ENCODE assay signal across 10 cellular contexts in the genomic region with DNA sequence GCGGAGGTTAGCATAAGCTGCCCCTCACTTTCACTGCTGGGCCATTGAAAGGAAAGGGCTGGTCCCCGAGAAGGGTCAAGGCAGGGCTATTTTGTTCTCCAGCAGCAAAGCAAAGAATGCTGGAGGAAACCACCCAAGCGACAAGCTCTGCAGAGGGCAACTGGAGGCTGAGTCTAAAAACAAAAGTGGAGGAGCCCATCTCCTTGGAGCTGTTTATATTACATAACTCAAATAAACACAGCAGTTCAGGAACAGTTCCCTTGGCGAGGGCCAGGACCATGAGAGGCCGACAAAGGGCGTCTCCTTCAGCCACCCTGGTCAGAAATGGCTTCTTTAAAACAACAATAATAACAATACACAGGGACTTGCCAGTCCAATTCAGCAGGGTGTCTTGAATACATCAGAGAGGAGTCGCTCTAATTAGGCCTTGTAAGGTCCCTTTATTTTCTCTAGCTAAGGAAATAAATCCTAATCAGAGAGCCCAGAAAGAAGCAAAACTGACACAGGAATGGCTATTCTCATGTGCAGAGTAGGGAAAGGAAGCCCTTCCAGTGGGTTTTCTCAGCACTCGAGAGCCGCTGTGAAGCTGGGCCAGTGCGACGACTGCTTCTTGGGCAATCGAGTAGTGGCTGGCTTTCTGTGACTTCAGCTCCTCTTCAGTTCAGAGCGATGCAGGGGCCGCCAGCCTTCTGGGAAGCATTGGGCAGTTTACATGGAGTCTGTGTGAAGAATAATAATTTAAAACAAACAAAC. TPM values are rescaled to one million over a fixed set of nuclear protein-coding genes. Genes with fewer than 3 reads are reported as not detected.
DNase-seq lines count a peak whose midpoint lies in the region; ATAC-seq and TF ChIP-seq lines count a peak whose summit lies in the region.
"Had no signal": no experiment of that assay in that cellular context is flagged by ENCODE, and none has a peak within 500 bp of the region (broad histone marks: within the 10 kb centered on the region; RNA-seq: fewer than 3 reads in every experiment).

No MANE protein-coding gene starts in this region.

- intact Hi-C loops in gastrocnemius medialis (cut with DNase I; ENCODE audit: low total_unique reads): loop anchor here (5.0 kb wide), 1 partner anchor 436 kb away; no protein-coding TSS in a partner anchor

- no peaks in the 10 kb centered on the region for H3K36me3 Mint-ChIP-seq in T-helper 2 cell treated with Interferon-gamma antibody and Interleukin-4, amounts not matched to agents 5 μg/mL and 100 μg/mL, for 36 hours (ENCODE audit: low read depth)

- peaks cover 1% of the 10 kb centered on the region for H3K4me1 Mint-ChIP-seq in T-helper 2 cell treated with Interferon-gamma antibody and Interleukin-4, amounts not matched to agents 5 μg/mL and 100 μg/mL, for 36 hours (ENCODE audit: low read depth)

- no peak for TF ChIP-seq CTCF in gastrocnemius medialis (IDR thresholded peaks at IDR 0.05 in 4 of 5, conservative IDR thresholded peaks at IDR 0.05 in 1 of 5)

- H3K36me3 ChIP-seq in gastrocnemius medialis: no peaks in the 10 kb centered on the region
- H3K36me3 ChIP-seq: cardiac muscle cell had no signal

- ATAC-seq in gastrocnemius medialis (peak; percentile 13 to 15), esophagus mucosa (no peak)

- TF ChIP-seq POLR2A in gastrocnemius medialis (IDR thresholded peaks at IDR 0.05): peak in 1 of 2 donors; percentile 49

- peak; percentile 31 for DNase-seq in GM03348 (ENCODE audit: low spot score)
- DNase-seq in caudate nucleus (lab: John Stamatoyannopoulos, UW): peak in 6 of 61 donors; percentile 12 to 69 (median 44)
- DNase-seq in gastrocnemius medialis: peak; percentile 67 to 79
- DNase-seq in T-helper 2 cell treated with Interferon-gamma antibody and Interleukin-4, amounts not matched to agents 5 μg/mL and 100 μg/mL, for 36 hours (ENCODE audit: low spot score): no peak
- no peak for DNase-seq in activated gamma-delta T cell treated with Interleukin-2 at 50 U/mL for 16 hours
- no peak for DNase-seq in DMS53 (lab: John Stamatoyannopoulos, UW)
- DNase-seq: NCI-H345 had no signal

- H3K4me3 ChIP-seq in gastrocnemius medialis: no peak overlapping the region
- H3K4me3 ChIP-seq: cardiac muscle cell had no signal

- no peaks in the 10 kb centered on the region for H3K9me3 ChIP-seq in gastrocnemius medialis

- in situ Hi-C loops in gastrocnemius medialis (cut with MboI; ENCODE audit: low sequenced_read_pairs in 4 of 4): loop anchor here in 2 of 4 donors (10.0 kb wide), 2 partner anchors 59 to 539 kb away; no protein-coding TSS in a partner anchor

- H3K27me3 ChIP-seq in layer of hippocampus (ENCODE audit: control insufficient read depth, insufficient read depth, low read length) (no peaks in the 10 kb centered on the region), gastrocnemius medialis (no peaks in the 10 kb centered on the region)
- H3K27me3 ChIP-seq: cardiac muscle cell had no signal

- peak overlapping the region; percentile 97 for H3K27ac ChIP-seq in caudate nucleus (ENCODE audit: low read depth, low read length)
- peak overlapping the region; percentile 97 for H3K27ac ChIP-seq in layer of hippocampus (ENCODE audit: low read depth, low read length)
- H3K27ac ChIP-seq in gastrocnemius medialis: peak overlapping the region; percentile 93 to 100 (median 98)

- no peaks in the 10 kb centered on the region for H3K27me3 Mint-ChIP-seq in T-helper 2 cell treated with Interferon-gamma antibody and Interleukin-4, amounts not matched to agents 5 μg/mL and 100 μg/mL, for 36 hours (ENCODE audit: low read depth)

- no peak overlapping the region for H3K4me3 Mint-ChIP-seq in T-helper 2 cell treated with Interferon-gamma antibody and Interleukin-4, amounts not matched to agents 5 μg/mL and 100 μg/mL, for 36 hours

- peaks cover 98 to 99% of the 10 kb centered on the region in 2 donors for H3K4me1 ChIP-seq in gastrocnemius medialis

- no peaks in the 10 kb centered on the region for H3K9me3 Mint-ChIP-seq in T-helper 2 cell treated with Interferon-gamma antibody and Interleukin-4, amounts not matched to agents 5 μg/mL and 100 μg/mL, for 36 hours

- no peak overlapping the region for H3K27ac Mint-ChIP-seq in T-helper 2 cell treated with Interferon-gamma antibody and Interleukin-4, amounts not matched to agents 5 μg/mL and 100 μg/mL, for 36 hours

RNA-seq across cellular contexts. Expression of a gene that starts 57.0 kb away (rescaled TPM):
- total RNA-seq in gastrocnemius medialis: 10 to 100 TPM in 1 of 4 donors, 1 to 10 TPM in 3; 5.7 to 11.9 (median 8.2) TPM
- total RNA-seq in esophagus mucosa: 21.0 TPM

Comparison
In these comparisons a context has a peak if more than half of its experiments do, and no peak if none do; other contexts are left out.
1. DNase-seq: peak in GM03348 (single experiment) and gastrocnemius medialis (2 of 2); none in T-helper 2 cell treated with Interferon-gamma antibody and Interleukin-4, amounts not matched to agents 5 μg/mL and 100 μg/mL, for 36 hours (single experiment), activated gamma-delta T cell treated with Interleukin-2 at 50 U/mL for 16 hours (single experiment) and DMS53 (single experiment).
2. Peak in every context shown above with its lines, with median percentiles within 50 percentile points of each other: H3K27ac ChIP-seq.